8 cellular contexts compared by ENCODE assay signal in the genomic region with DNA sequence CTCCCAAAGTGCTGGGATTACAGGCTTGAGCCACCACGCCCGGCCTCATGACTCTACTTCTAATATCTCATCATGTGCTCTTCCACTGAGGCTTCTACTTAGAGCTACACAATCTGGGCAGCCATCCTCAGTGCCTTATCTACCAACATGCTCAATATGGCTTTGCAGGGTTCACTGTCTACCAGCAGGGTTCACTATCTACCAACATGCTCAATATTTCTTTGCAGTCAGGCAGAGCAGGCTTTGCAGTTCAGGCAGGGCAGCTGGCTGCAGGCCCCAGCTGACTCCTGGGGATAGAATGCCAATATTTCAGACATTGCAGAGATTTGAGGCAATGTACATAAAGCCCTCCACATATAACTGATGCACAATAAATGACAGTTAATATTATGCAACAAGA. TPM values are rescaled to one million over a fixed set of nuclear protein-coding genes. Genes with fewer than 3 reads are reported as not detected.
A peak's percentile ranks its signal among the peaks of the same experiment; 100 is the strongest.
DNase-seq lines count a peak whose midpoint lies in the region; ATAC-seq and TF ChIP-seq lines count a peak whose summit lies in the region.

No MANE protein-coding gene starts in this region.

- peak in 1 of 2 donors; percentile 29 for DNase-seq in heart right ventricle
- DNase-seq in Right ventricle myocardium inferior (ENCODE audit: missing footprints), result no peak
- peak; percentile 71 for DNase-seq in LNCaP clone FGC (ENCODE audit: low read depth)
- DNase-seq in brain microvascular endothelial cell, result peak; percentile 74
- peak; percentile 48 to 76 (median 66) for DNase-seq in right lobe of liver
- DNase-seq in activated naive CD4-positive, alpha-beta T cell treated with anti-CD3 and anti-CD28 coated beads, Interleukin-2, amount 50 U/mL, for 16 hours, result no peak
- no peak for DNase-seq in activated CD4-positive, alpha-beta T cell treated with anti-CD3 and anti-CD28 coated beads, Interleukin-2, amount 50 U/mL, for 48 hours

- H3K4me3 ChIP-seq in heart right ventricle, result no peak overlapping the region
- no peak overlapping the region for H3K4me3 ChIP-seq in LNCaP clone FGC (ENCODE audit: low read depth, low read length)
- no peak overlapping the region for H3K4me3 ChIP-seq in brain microvascular endothelial cell (ENCODE audit: low read depth, low read length)
- H3K4me3 ChIP-seq in right lobe of liver, result no peak overlapping the region

- in situ Hi-C loops in brain microvascular endothelial cell (cut with HindIII; ENCODE audit: low pct_ligation_motif_present, low sequenced_read_pairs), result no loop called here

- H3K27me3 ChIP-seq in heart right ventricle (no peaks in the 10 kb centered on the region), brain microvascular endothelial cell (replicated peaks) (no peaks in the 10 kb centered on the region), right lobe of liver (no peaks in the 10 kb centered on the region)

- peak in 6 of 9 donors; percentile 28 to 52 (median 43) for TF ChIP-seq CTCF in heart right ventricle (IDR thresholded peaks at IDR 0.05)
- TF ChIP-seq CTCF in LNCaP clone FGC (IDR thresholded peaks at IDR 0.05; ENCODE audit: control insufficient read depth, extremely low read depth, insufficient read depth), result peak; percentile 96
- TF ChIP-seq CTCF in brain microvascular endothelial cell (IDR thresholded peaks at IDR 0.05; ENCODE audit: low read depth, low read length, missing control alignments), result peak; percentile 69
- TF ChIP-seq CTCF in right lobe of liver (IDR thresholded peaks at IDR 0.05), result peak; percentile 72 to 91 (median 80)

- intact Hi-C loops in heart right ventricle (cut with DNase I) (loop anchor here in 1 of 10 donors (5.0 kb wide), 1 partner anchor 217 kb away; no protein-coding TSS in a partner anchor), Right ventricle myocardium inferior (cut with DNase I) (no loop called here), right lobe of liver (cut with DNase I) (loop anchor here in 1 of 2 donors (10.0 kb wide), 1 partner anchor 160 kb away; no protein-coding TSS in a partner anchor)

- H3K9me3 ChIP-seq in heart right ventricle, result no peaks in the 10 kb centered on the region
- H3K9me3 ChIP-seq in right lobe of liver, result no peaks in the 10 kb centered on the region

- H3K4me1 ChIP-seq in heart right ventricle, result peaks cover 0 to 6% (median 0%) of the 10 kb centered on the region in 9 donors
- H3K4me1 ChIP-seq in right lobe of liver, result peaks cover 0 to 22% (median 0%) of the 10 kb centered on the region in 4 donors

- H3K27ac ChIP-seq in heart right ventricle (no peak overlapping the region), brain microvascular endothelial cell (no peak overlapping the region), right lobe of liver (no peak overlapping the region)

- TF ChIP-seq POLR2A in right lobe of liver (IDR thresholded peaks at IDR 0.05), result no peak

- ATAC-seq in heart right ventricle, result peak; percentile 51 to 81 (median 74)
- no peak for ATAC-seq in Right ventricle myocardium inferior
- peak; percentile 99 to 100 (median 100) for ATAC-seq in right lobe of liver
- ATAC-seq in HG02973 (IDR thresholded peaks at IDR 0.05; ENCODE audit: unreplicated experiment), result no peak

- 95 to 97% methylated on average over 2 of the region's 2 CpGs for WGBS in heart right ventricle, 2 donors
- 52% methylated on average over 2 of the region's 2 CpGs for WGBS in right lobe of liver (ENCODE audit: insufficient coverage, low coverage, low lambda C conversion rate, missing lambda C conversion rate)

- peaks cover 0 to 99% (median 40%) of the 10 kb centered on the region in 9 donors for H3K36me3 ChIP-seq in heart right ventricle
- H3K36me3 ChIP-seq in brain microvascular endothelial cell (replicated peaks), result peaks cover 29% of the 10 kb centered on the region
- no peaks in the 10 kb centered on the region for H3K36me3 ChIP-seq in right lobe of liver

RNA-seq across cellular contexts. Expression of a gene that starts 47.5 kb away (rescaled TPM):
- 10 to 100 TPM; 11.3 to 21.5 (median 14.5) TPM for total RNA-seq in heart right ventricle
- 10 to 100 TPM in 1 of 2 donors, 1 to 10 TPM in 1; 6.5 to 11.8 TPM for polyA plus RNA-seq in heart right ventricle
- total RNA-seq in Right ventricle myocardium inferior, result 12.3 TPM
- 1 to 10 TPM; 5.5 to 9.0 (median 6.7) TPM for total RNA-seq in right lobe of liver

Comparison
In these comparisons a context has a peak if more than half of its experiments do, and no peak if none do; other contexts are left out.
1. ATAC-seq: peak in heart right ventricle (8 of 8) and right lobe of liver (4 of 4); none in Right ventricle myocardium inferior (single experiment) and HG02973 (single experiment).
2. DNase-seq: peak in LNCaP clone FGC (single experiment), brain microvascular endothelial cell (single experiment) and right lobe of liver (3 of 3); none in Right ventricle myocardium inferior (single experiment), activated naive CD4-positive, alpha-beta T cell treated with anti-CD3 and anti-CD28 coated beads, Interleukin-2, amount 50 U/mL, for 16 hours (single experiment) and activated CD4-positive, alpha-beta T cell treated with anti-CD3 and anti-CD28 coated beads, Interleukin-2, amount 50 U/mL, for 48 hours (0 of 2).
3. CTCF ChIP-seq: peak in every context shown above with its lines; median percentile 96 in LNCaP clone FGC; 80 in right lobe of liver; 69 in brain microvascular endothelial cell; 43 in heart right ventricle.